Comparison of ENCODE assay signal across 22 cellular contexts in the genomic region with DNA sequence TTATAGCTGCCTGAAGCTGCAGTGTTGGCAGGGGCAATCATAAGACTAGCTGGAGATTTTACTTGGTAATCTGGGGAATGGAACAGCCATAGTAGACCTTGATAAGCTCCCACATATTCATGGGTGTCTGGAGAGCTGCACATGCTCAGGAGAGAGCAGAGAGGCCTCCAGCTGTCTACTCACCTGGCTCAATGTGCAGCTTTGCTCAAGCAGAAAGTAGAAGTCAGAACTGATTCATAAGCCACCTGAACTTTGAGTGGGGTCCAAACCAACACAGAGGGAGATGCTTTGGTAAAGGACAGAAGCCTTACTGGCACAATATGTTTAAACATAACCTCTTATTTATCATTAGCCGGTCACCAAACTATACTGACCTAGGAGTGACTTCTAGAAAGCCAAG.
"Had no signal": no experiment of that assay in that cellular context is flagged by ENCODE, and none has a peak within 500 bp of the region (broad histone marks: within the 10 kb centered on the region; RNA-seq: fewer than 3 reads in every experiment).

No MANE protein-coding gene starts in this region.

- H3K9me3 ChIP-seq: adrenal gland, esophagus squamous epithelium, sigmoid colon, testis had no signal

- H3K27ac Mint-ChIP-seq: activated CD8-positive, alpha-beta T cell treated with anti-CD3 and anti-CD28 coated beads, Interleukin-2, amount 10 ng/mL, durations not matched to agents 7 days and 5 days; activated naive CD4-positive, alpha-beta T cell treated with anti-CD3 and anti-CD28 coated beads, Interleukin-2, amount 50 U/mL, for 72 hours; activated T-helper 1 cell treated with anti-CD3 and anti-CD28 coated beads, Interleukin-12 subunit alpha, Interleukin-12 subunit beta, Interleukin-2, Interleukin-4 antibody, amounts not matched to agents 30 ng/mL and 10 ng/mL and 1 ng/mL, durations not matched to agents 14 hours and 24 hours and 36 hours; stimulated activated memory B cell treated with anti-CD40 and anti-IgM and Interleukin-4, amounts not matched to agents 10 μg/mL and 1 μg/mL and 100 μg/mL, for 72 hours; T-helper 2 cell treated with Interferon-gamma antibody and Interleukin-4, amounts not matched to agents 5 μg/mL and 100 μg/mL, for 36 hours; type B pancreatic cell had no signal

- H3K4me3 Mint-ChIP-seq: activated CD8-positive, alpha-beta T cell treated with anti-CD3 and anti-CD28 coated beads, Interleukin-2, amount 10 ng/mL, durations not matched to agents 7 days and 5 days; activated T-helper 1 cell treated with anti-CD3 and anti-CD28 coated beads, Interleukin-12 subunit alpha, Interleukin-12 subunit beta, Interleukin-2, Interleukin-4 antibody, amounts not matched to agents 30 ng/mL and 10 ng/mL and 1 ng/mL, durations not matched to agents 14 hours and 24 hours and 36 hours; stimulated activated memory B cell treated with anti-CD40 and anti-IgM and Interleukin-4, amounts not matched to agents 10 μg/mL and 1 μg/mL and 100 μg/mL, for 72 hours; T-helper 2 cell treated with Interferon-gamma antibody and Interleukin-4, amounts not matched to agents 5 μg/mL and 100 μg/mL, for 36 hours; type B pancreatic cell had no signal

- H3K27ac ChIP-seq: adrenal gland, esophagus squamous epithelium, parathyroid adenoma, sigmoid colon, testis had no signal

- H3K36me3 ChIP-seq: adrenal gland, esophagus squamous epithelium, sigmoid colon had no signal

- H3K4me1 ChIP-seq: parathyroid adenoma, testis had no signal

- H3K27me3 ChIP-seq: adrenal gland, esophagus squamous epithelium, sigmoid colon, testis had no signal

- H3K27me3 Mint-ChIP-seq: effector memory CD8-positive, alpha-beta T cell; stimulated activated memory B cell treated with anti-CD40 and anti-IgM and Interleukin-4, amounts not matched to agents 10 μg/mL and 1 μg/mL and 100 μg/mL, for 72 hours; type B pancreatic cell had no signal

- FAIRE-seq: bronchial epithelial cell, TTC549 had no signal

- H3K9me3 Mint-ChIP-seq: activated naive CD4-positive, alpha-beta T cell treated with anti-CD3 and anti-CD28 coated beads, Interleukin-2, amount 50 U/mL, for 72 hours; activated T-helper 1 cell treated with anti-CD3 and anti-CD28 coated beads, Interleukin-12 subunit alpha, Interleukin-12 subunit beta, Interleukin-2, Interleukin-4 antibody, amounts not matched to agents 30 ng/mL and 10 ng/mL and 1 ng/mL, durations not matched to agents 14 hours and 24 hours and 36 hours; effector memory CD8-positive, alpha-beta T cell; stimulated activated memory B cell treated with anti-CD40 and anti-IgM and Interleukin-4, amounts not matched to agents 10 μg/mL and 1 μg/mL and 100 μg/mL, for 72 hours had no signal

- H3K4me2 ChIP-seq: SK-N-SH had no signal

- H3K9ac ChIP-seq: parathyroid adenoma, SK-N-SH had no signal

- H2AFZ ChIP-seq: parathyroid adenoma had no signal

- H3K4me3 ChIP-seq: adrenal gland, esophagus squamous epithelium, lung, sigmoid colon, testis had no signal

- DNase-seq: activated CD4-positive, alpha-beta T cell treated with anti-CD3 and anti-CD28 coated beads for 48 hours; activated CD8-positive, alpha-beta T cell treated with anti-CD3 and anti-CD28 coated beads, Interleukin-2, amount 10 ng/mL, durations not matched to agents 7 days and 5 days; activated gamma-delta T cell treated with Interleukin-2 at 50 U/mL for 16 hours; adrenal gland; dermis blood vessel endothelial cell; effector memory CD8-positive, alpha-beta T cell; esophagus squamous epithelium; left colon; midbrain; sigmoid colon; SK-N-SH; stimulated activated CD4-positive, alpha-beta T cell treated with anti-CD3 and anti-CD28 coated beads, Interleukin-4, amount 100 ng/mL, for 4 hours; testis had no signal

- ATAC-seq: activated CD8-positive, alpha-beta T cell treated with anti-CD3 and anti-CD28 coated beads, Interleukin-2, amount 10 ng/mL, durations not matched to agents 7 days and 5 days; activated naive CD4-positive, alpha-beta T cell treated with anti-CD3 and anti-CD28 coated beads, Interleukin-2, amount 50 U/mL, for 72 hours; effector memory CD8-positive, alpha-beta T cell; left colon; stimulated activated memory B cell treated with anti-CD40 and anti-IgM and Interleukin-4, amounts not matched to agents 10 μg/mL and 1 μg/mL and 100 μg/mL, for 72 hours had no signal
